Comparison of ENCODE assay signal across 8 cellular contexts in genomic region chr1:218164930-218165686, GRCh38.
A peak's percentile ranks its signal among the peaks of the same experiment; 100 is the strongest.
DNase-seq lines count a peak whose midpoint lies in the region; ATAC-seq, FAIRE-seq and TF ChIP-seq lines count a peak whose summit lies in the region.

No MANE protein-coding gene starts in this region.

- no peaks in the 10 kb centered on the region for H3K4me1 ChIP-seq in rectal smooth muscle tissue (ENCODE audit: control insufficient read depth, insufficient read depth, low read length)

- H3K27ac ChIP-seq in rectal smooth muscle tissue (ENCODE audit: low read depth, low read length), result peak overlapping the region; percentile 28

- H3K36me3 ChIP-seq in rectal smooth muscle tissue (ENCODE audit: control insufficient read depth, insufficient read depth, low read length), result no peaks in the 10 kb centered on the region

- peak overlapping the region; percentile 40 for H3K4me3 ChIP-seq in AG09309 (ENCODE audit: control insufficient read depth, low read depth, low read length)
- peak overlapping the region; percentile 67 for H3K4me3 ChIP-seq in rectal smooth muscle tissue (ENCODE audit: low read length)

- ATAC-seq in GM19025 (IDR thresholded peaks at IDR 0.05; ENCODE audit: low read depth, unreplicated experiment), result peak; percentile 49

- no peak for FAIRE-seq in D721Med (lab: Jason Lieb, UNC)

- intact Hi-C loops in cardiac septum (cut with DNase I), result no loop called here

- DNase-seq in AG09309 (ENCODE audit: low read depth) (no peak), HK-2 (ENCODE audit: unreplicated experiment) (peak; percentile 24), cardiac septum (ENCODE audit: low spot score) (peak; percentile 77), D721Med (ENCODE audit: insufficient read length, low spot score) (no peak), hypothalamus (lab: John Stamatoyannopoulos, UW) (no peak)
- DNase-seq in activated CD8-positive, alpha-beta memory T cell treated with anti-CD3 and anti-CD28 coated beads, Interleukin-2, amount 50 U/mL, for 4 hours, result peak; percentile 19

- TF ChIP-seq CTCF in AG09309 (IDR thresholded peaks at IDR 0.05; ENCODE audit: control insufficient read depth, insufficient read depth, low read depth, low read length, missing control alignments), result no peak
- TF ChIP-seq CTCF in D721Med (IDR thresholded peaks at IDR 0.05; ENCODE audit: insufficient read depth, missing control alignments), result no peak

- H3K27me3 ChIP-seq in rectal smooth muscle tissue (ENCODE audit: control insufficient read depth, insufficient read depth, low read length), result peaks cover 16% of the 10 kb centered on the region

- no peak overlapping the region for H3K9ac ChIP-seq in rectal smooth muscle tissue (ENCODE audit: low read length)

Comparison
In these comparisons a context has a peak if more than half of its experiments do, and no peak if none do; other contexts are left out.
1. DNase-seq: peak in HK-2 (single experiment), activated CD8-positive, alpha-beta memory T cell treated with anti-CD3 and anti-CD28 coated beads, Interleukin-2, amount 50 U/mL, for 4 hours (single experiment) and cardiac septum (single experiment); none in AG09309 (single experiment), D721Med (single experiment) and hypothalamus (0 of 51).